ENCODE assay signal across 13 cellular contexts in the genomic region with DNA sequence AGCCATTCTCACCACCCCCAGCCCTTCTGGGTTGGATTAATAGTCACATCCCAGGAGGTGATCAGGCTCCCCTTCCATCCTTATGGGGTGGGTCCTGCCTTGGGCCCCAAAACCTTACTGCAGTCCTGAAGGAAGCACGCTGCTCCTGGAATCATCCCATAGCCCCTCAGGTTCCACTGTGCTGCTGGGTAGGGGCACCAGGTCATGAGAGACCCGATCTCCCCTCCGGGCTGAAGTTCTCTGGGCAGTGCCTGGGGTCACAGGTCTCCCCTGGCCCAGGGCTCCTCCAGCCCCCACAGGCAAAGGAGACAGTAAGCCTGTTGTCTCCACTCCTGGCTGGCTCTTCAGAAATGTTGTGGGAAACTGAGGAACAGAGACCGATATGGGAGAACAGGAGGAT. TPM values are rescaled to one million over a fixed set of nuclear protein-coding genes. Genes with fewer than 3 reads are reported as not detected.
"Had no signal": no experiment of that assay in that cellular context is flagged by ENCODE, and none has a peak within 500 bp of the region (broad histone marks: within the 10 kb centered on the region; RNA-seq: fewer than 3 reads in every experiment).

No MANE protein-coding gene starts in this region.

- H3K27ac ChIP-seq: epithelial cell of prostate had no signal

- DNase-seq: activated CD4-positive, alpha-beta T cell treated with anti-CD3 and anti-CD28 coated beads for 1 hour; activated CD4-positive, alpha-beta T cell treated with anti-CD3 and anti-CD28 coated beads, Interleukin-2, amount 50 U/mL, for 48 hours; activated naive CD4-positive, alpha-beta T cell; adrenal gland; caudate nucleus; effector memory CD4-positive, alpha-beta T cell; kidney; left ventricle myocardium inferior; small intestine; upper lobe of left lung had no signal

- H3K27me3 ChIP-seq: adrenal gland, gastroesophageal sphincter, upper lobe of left lung had no signal

- H3K9me3 ChIP-seq: adrenal gland, gastroesophageal sphincter, upper lobe of left lung had no signal

- ATAC-seq: gastroesophageal sphincter had no signal

- H3K36me3 ChIP-seq: adrenal gland, gastroesophageal sphincter, left ventricle myocardium inferior, upper lobe of left lung had no signal

- H3K4me1 ChIP-seq: adrenal gland had no signal

RNA-seq across cellular contexts. Expression of a gene that starts 54.2 kb away (rescaled TPM):
- total RNA-seq: adrenal gland, gastroesophageal sphincter, kidney, left ventricle myocardium inferior, temporal lobe, upper lobe of left lung had no signal
- polyA plus RNA-seq: adrenal gland, small intestine had no signal
